ENCODE assay signal across 11 cellular contexts in the genomic region with DNA sequence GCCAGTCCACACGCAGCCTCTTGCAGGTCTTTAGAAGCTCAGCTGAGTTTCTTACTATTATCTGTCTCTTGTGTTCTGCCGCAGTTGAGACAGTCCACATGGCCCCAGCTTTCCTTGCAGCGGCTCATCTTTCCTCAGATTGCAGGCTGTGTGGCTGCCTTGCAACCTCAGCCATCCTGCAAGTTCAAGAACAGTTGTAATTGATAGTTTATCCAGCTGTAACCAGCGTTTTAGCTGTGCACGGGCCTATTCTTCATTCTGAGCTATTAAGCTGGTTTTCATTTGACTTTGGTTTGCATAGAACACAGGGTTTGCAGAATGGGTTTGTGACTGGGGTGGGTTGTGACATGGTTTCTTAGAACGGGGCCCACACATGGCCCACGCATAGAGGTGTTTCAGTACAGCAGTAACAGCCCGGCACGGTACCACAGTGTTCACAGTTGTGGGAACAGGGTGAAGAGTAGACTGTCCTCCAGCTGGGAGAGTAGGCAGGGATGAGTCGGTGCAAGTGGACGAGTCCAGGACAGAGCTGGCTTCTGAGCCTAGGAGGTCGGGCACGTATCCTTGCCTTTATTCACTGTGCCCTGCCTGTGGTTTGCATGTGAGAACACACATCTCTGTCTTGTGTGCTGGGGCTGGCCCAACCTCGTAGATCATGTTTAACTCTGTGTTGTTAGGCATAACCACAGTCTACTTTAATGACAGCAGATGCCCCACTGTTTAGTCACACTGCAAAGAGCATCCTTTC.
DNase-seq lines count a peak whose midpoint lies in the region; ATAC-seq and TF ChIP-seq lines count a peak whose summit lies in the region.
"Had no signal": no experiment of that assay in that cellular context is flagged by ENCODE, and none has a peak within 500 bp of the region (broad histone marks: within the 10 kb centered on the region; RNA-seq: fewer than 3 reads in every experiment).

No MANE protein-coding gene starts in this region.

- H3K9me1 ChIP-seq in IMR-90 (ENCODE audit: insufficient read depth, low read length) = peaks cover 19% of the 10 kb centered on the region

- no peak overlapping the region for H3K4me3 ChIP-seq in IMR-90 (ENCODE audit: insufficient read depth, low read depth, low read length)

- H2AFZ ChIP-seq in IMR-90 (replicated peaks; ENCODE audit: low read length, poor library complexity) = peak overlapping the region; percentile 59

- peak overlapping the region; percentile 32; the same call in 1 of the 2 replicates for H4K91ac ChIP-seq in IMR-90 (ENCODE audit: insufficient read depth, low read depth, low read length)

- BruUV-seq in IMR-90 (replicated peaks; lab: Mats Ljungman, UMichigan) = no TSS peak

- H4K20me1 ChIP-seq in IMR-90 (ENCODE audit: insufficient read depth, low read length) = peaks cover 18% of the 10 kb centered on the region

- H3K36me3 Mint-ChIP-seq in chondrocyte (ENCODE audit: low read depth) = peaks cover 4% of the 10 kb centered on the region
- peaks cover 8% of the 10 kb centered on the region for H3K36me3 Mint-ChIP-seq in natural killer cell treated with Interleukin-12 subunit alpha and Interleukin-12 subunit beta and Interleukin-15 and Interleukin-18, amount 100 ng/mL, for 72 hours
- peaks cover 2% of the 10 kb centered on the region for H3K36me3 Mint-ChIP-seq in activated CD4-positive, alpha-beta memory T cell treated with anti-CD3 and anti-CD28 coated beads for 36 hours

- peak overlapping the region; percentile 35; the same call in 1 of the 2 replicates for H3K14ac ChIP-seq in IMR-90 (replicated peaks; ENCODE audit: low read depth, low read length)

- H4K5ac ChIP-seq in IMR-90 (ENCODE audit: low read depth, low read length) = no peak overlapping the region

- H3K9ac ChIP-seq in IMR-90 (ENCODE audit: low read depth, low read length) = no peak overlapping the region

- dilution Hi-C loops in IMR-90 (cut with HindIII; ENCODE audit: low sequenced_read_pairs, unreplicated experiment) = no loop called here

- DNase-seq in AG20443 (ENCODE audit: low spot score) (peak; percentile 70), IMR-90 (peak; percentile 69), chondrocyte (ENCODE audit: low spot score) (no peak), COLO668 (lab: John Stamatoyannopoulos, UW; ENCODE audit: unreplicated experiment) (no peak), dedifferentiated amniotic fluid mesenchymal stem cell (ENCODE audit: extremely low spot score) (no peak), posterior vena cava (ENCODE audit: low spot score) (no peak)
- DNase-seq in natural killer cell treated with Interleukin-12 subunit alpha and Interleukin-12 subunit beta and Interleukin-15 and Interleukin-18, amount 100 ng/mL, for 72 hours (ENCODE audit: low spot score) = peak; percentile 65
- DNase-seq in activated CD4-positive, alpha-beta memory T cell treated with anti-CD3 and anti-CD28 coated beads for 36 hours = no peak
- DNase-seq: activated CD4-positive, alpha-beta T cell treated with anti-CD3 and anti-CD28 coated beads, Interleukin-2, amount 10 ng/mL, durations not matched to agents 24 days and 14 days; cerebellar nuclear complex; SHP77 had no signal

- H2AK5ac ChIP-seq in IMR-90 (ENCODE audit: low read depth, low read length) = peak overlapping the region; percentile 1; the same call in 1 of the 2 replicates

- H2BK5ac ChIP-seq in IMR-90 (ENCODE audit: low read depth, low read length, poor library complexity, severe bottlenecking) = no peak overlapping the region

- peak; percentile 83 for ATAC-seq in IMR-90 (ENCODE audit: low read depth)
- peak; percentile 87 to 92 for ATAC-seq in natural killer cell treated with Interleukin-12 subunit alpha and Interleukin-12 subunit beta and Interleukin-15 and Interleukin-18, amount 100 ng/mL, for 72 hours

- peak overlapping the region; percentile 25; the same call in 1 of the 2 replicates for H3K4me2 ChIP-seq in IMR-90 (ENCODE audit: low read depth, low read length)

- WGBS in IMR-90 (ENCODE audit: extremely low coverage in 2 of 2, insufficient read length in 1 of 2), 2 experiments = 39% methylated on average over 8 of the region's 14 CpGs; no CpG with 5 or more reads in 1 of the 2 experiments

- H3K4me1 Mint-ChIP-seq in chondrocyte (ENCODE audit: low read depth) = peaks cover 27% of the 10 kb centered on the region
- peaks cover 56 to 59% of the 10 kb centered on the region in 2 donors for H3K4me1 Mint-ChIP-seq in natural killer cell treated with Interleukin-12 subunit alpha and Interleukin-12 subunit beta and Interleukin-15 and Interleukin-18, amount 100 ng/mL, for 72 hours (ENCODE audit: low read depth in 2 of 2)
- H3K4me1 Mint-ChIP-seq in activated CD4-positive, alpha-beta memory T cell treated with anti-CD3 and anti-CD28 coated beads for 36 hours (ENCODE audit: low read depth) = peaks cover 42% of the 10 kb centered on the region

- CTCF ChIA-PET in IMR-90 (lab: Yijun Ruan, JAX) = interaction anchor here (0.7 kb wide), 1 partner anchor 90 kb away, joined by 3 read pairs; no protein-coding TSS in a partner anchor
- CTCF ChIA-PET in activated CD4-positive, alpha-beta memory T cell treated with anti-CD3 and anti-CD28 coated beads for 36 hours (lab: Charles Lee) = no interaction called here

- POLR2A ChIA-PET in IMR-90 (lab: Charles Lee; ENCODE audit: unreplicated experiment) = no interaction called here
- POLR2A ChIA-PET in activated CD4-positive, alpha-beta memory T cell treated with anti-CD3 and anti-CD28 coated beads for 36 hours (lab: Charles Lee) = no interaction called here

- H3K36me3 ChIP-seq in IMR-90 (ENCODE audit: control insufficient read depth, insufficient read depth, low read length) = peaks cover 2% of the 10 kb centered on the region; the same call in 1 of the 2 replicates

- H2BK20ac ChIP-seq in IMR-90 (ENCODE audit: low read depth, low read length) = no peak overlapping the region

- no peak overlapping the region for H3K56ac ChIP-seq in IMR-90 (ENCODE audit: extremely low read depth, insufficient read depth, low read length)

- H3K9me3 ChIP-seq in IMR-90 (ENCODE audit: control insufficient read depth, insufficient read depth, low read length) = no peaks in the 10 kb centered on the region

- intact Hi-C loops in IMR-90 (cut with micrococcal nuclease) = no loop called here
- intact Hi-C loops in activated CD4-positive, alpha-beta memory T cell treated with anti-CD3 and anti-CD28 coated beads for 36 hours (cut with micrococcal nuclease) = no loop called here
- intact Hi-C loops in posterior vena cava (cut with DNase I) = no loop called here

- H2BK15ac ChIP-seq in IMR-90 (ENCODE audit: low read depth, low read length) = no peak overlapping the region

- peak overlapping the region; percentile 59 for H3K4ac ChIP-seq in IMR-90 (ENCODE audit: low read depth, low read length)

- H3K9me3 Mint-ChIP-seq in chondrocyte (ENCODE audit: low read depth) = no peaks in the 10 kb centered on the region
- no peaks in the 10 kb centered on the region for H3K9me3 Mint-ChIP-seq in natural killer cell treated with Interleukin-12 subunit alpha and Interleukin-12 subunit beta and Interleukin-15 and Interleukin-18, amount 100 ng/mL, for 72 hours
- H3K9me3 Mint-ChIP-seq in activated CD4-positive, alpha-beta memory T cell treated with anti-CD3 and anti-CD28 coated beads for 36 hours = no peaks in the 10 kb centered on the region
- H3K9me3 Mint-ChIP-seq: activated CD4-positive, alpha-beta T cell treated with anti-CD3 and anti-CD28 coated beads, Interleukin-2, amount 10 ng/mL, durations not matched to agents 24 days and 14 days had no signal

- H3K23ac ChIP-seq in IMR-90 (ENCODE audit: low read depth, low read length) = peak overlapping the region; percentile 56; the same call in 1 of the 2 replicates

- H3K27me3 ChIP-seq in IMR-90 (ENCODE audit: control insufficient read depth, insufficient read depth, low read length) = no peaks in the 10 kb centered on the region

- H3K4me1 ChIP-seq in IMR-90 (ENCODE audit: control insufficient read depth, insufficient read depth, low read length) = peaks cover 14% of the 10 kb centered on the region

- TF ChIP-seq POLR2A in IMR-90 (IDR thresholded peaks at IDR 0.05; ENCODE audit: low read depth, low read length) = no peak

- no peak for TF ChIP-seq RAD21 in IMR-90 (IDR thresholded peaks at IDR 0.05; ENCODE audit: low read length)

- TF ChIP-seq CTCF in IMR-90 (conservative IDR thresholded peaks at IDR 0.05; ENCODE audit: low read depth, low read length) (no peak), chondrocyte (IDR thresholded peaks at IDR 0.05) (no peak)

- no peak overlapping the region for H3K4me3 Mint-ChIP-seq in chondrocyte (ENCODE audit: unreplicated experiment)
- peak overlapping the region; percentile 65 for H3K4me3 Mint-ChIP-seq in natural killer cell treated with Interleukin-12 subunit alpha and Interleukin-12 subunit beta and Interleukin-15 and Interleukin-18, amount 100 ng/mL, for 72 hours
- H3K4me3 Mint-ChIP-seq in activated CD4-positive, alpha-beta memory T cell treated with anti-CD3 and anti-CD28 coated beads for 36 hours = no peak overlapping the region
- H3K4me3 Mint-ChIP-seq: activated CD4-positive, alpha-beta T cell treated with anti-CD3 and anti-CD28 coated beads, Interleukin-2, amount 10 ng/mL, durations not matched to agents 24 days and 14 days had no signal

- H3K27me3 Mint-ChIP-seq in chondrocyte (ENCODE audit: low read depth) = no peaks in the 10 kb centered on the region
- no peaks in the 10 kb centered on the region for H3K27me3 Mint-ChIP-seq in natural killer cell treated with Interleukin-12 subunit alpha and Interleukin-12 subunit beta and Interleukin-15 and Interleukin-18, amount 100 ng/mL, for 72 hours
- H3K27me3 Mint-ChIP-seq in activated CD4-positive, alpha-beta memory T cell treated with anti-CD3 and anti-CD28 coated beads for 36 hours = no peaks in the 10 kb centered on the region
- H3K27me3 Mint-ChIP-seq: activated CD4-positive, alpha-beta T cell treated with anti-CD3 and anti-CD28 coated beads, Interleukin-2, amount 10 ng/mL, durations not matched to agents 24 days and 14 days had no signal

- H4K8ac ChIP-seq in IMR-90 (ENCODE audit: low read depth in 2 of 2, low read length in 2 of 2) = peak overlapping the region in 1 of 2 experiments; percentile 15; a peak in 1 of 4 replicates

- peak overlapping the region; percentile 47 for H2AK9ac ChIP-seq in IMR-90 (replicated peaks; ENCODE audit: low read depth, low read length, poor library complexity)

- H2BK120ac ChIP-seq in IMR-90 (ENCODE audit: low read depth, low read length) = no peak overlapping the region

- in situ Hi-C loops in IMR-90 (cut with MboI; ENCODE audit: low sequenced_read_pairs) = no loop called here

- H3K27ac ChIP-seq in IMR-90 (ENCODE audit: insufficient read depth, low read length) = peak overlapping the region; percentile 41; the same call in 1 of the 2 replicates

- peaks cover 15 to 68% of the 10 kb centered on the region in 2 experiments for H3K79me1 ChIP-seq in IMR-90 (ENCODE audit: low read depth in 1 of 2, low read length in 2 of 2)

- H3K18ac ChIP-seq in IMR-90 (ENCODE audit: low read depth, low read length) = no peak overlapping the region

- peak overlapping the region; percentile 30 for H3K27ac Mint-ChIP-seq in chondrocyte (ENCODE audit: unreplicated experiment)
- peak overlapping the region; percentile 24 to 40 for H3K27ac Mint-ChIP-seq in natural killer cell treated with Interleukin-12 subunit alpha and Interleukin-12 subunit beta and Interleukin-15 and Interleukin-18, amount 100 ng/mL, for 72 hours
- H3K27ac Mint-ChIP-seq in activated CD4-positive, alpha-beta memory T cell treated with anti-CD3 and anti-CD28 coated beads for 36 hours = no peak overlapping the region
- H3K27ac Mint-ChIP-seq: activated CD4-positive, alpha-beta T cell treated with anti-CD3 and anti-CD28 coated beads, Interleukin-2, amount 10 ng/mL, durations not matched to agents 24 days and 14 days had no signal

Comparison
In these comparisons a context has a peak if more than half of its experiments do, and no peak if none do; other contexts are left out.
1. DNase-seq: peak in AG20443 (single experiment), IMR-90 (single experiment) and natural killer cell treated with Interleukin-12 subunit alpha and Interleukin-12 subunit beta and Interleukin-15 and Interleukin-18, amount 100 ng/mL, for 72 hours (single experiment); none in chondrocyte (single experiment), COLO668 (single experiment), dedifferentiated amniotic fluid mesenchymal stem cell (single experiment), activated CD4-positive, alpha-beta memory T cell treated with anti-CD3 and anti-CD28 coated beads for 36 hours (single experiment) and posterior vena cava (single experiment).